1 cellular context compared by ENCODE assay signal in genomic region chr1:85201340-85202091, GRCh38.
TF ChIP-seq lines count a peak whose summit lies in the region.

No MANE protein-coding gene starts in this region.

TF ChIP-seq in GM23338, 12 proteins besides CTCF, POLR2A, EP300 and RAD21 (continued from another document):
- TF ChIP-seq, protein P1, sequence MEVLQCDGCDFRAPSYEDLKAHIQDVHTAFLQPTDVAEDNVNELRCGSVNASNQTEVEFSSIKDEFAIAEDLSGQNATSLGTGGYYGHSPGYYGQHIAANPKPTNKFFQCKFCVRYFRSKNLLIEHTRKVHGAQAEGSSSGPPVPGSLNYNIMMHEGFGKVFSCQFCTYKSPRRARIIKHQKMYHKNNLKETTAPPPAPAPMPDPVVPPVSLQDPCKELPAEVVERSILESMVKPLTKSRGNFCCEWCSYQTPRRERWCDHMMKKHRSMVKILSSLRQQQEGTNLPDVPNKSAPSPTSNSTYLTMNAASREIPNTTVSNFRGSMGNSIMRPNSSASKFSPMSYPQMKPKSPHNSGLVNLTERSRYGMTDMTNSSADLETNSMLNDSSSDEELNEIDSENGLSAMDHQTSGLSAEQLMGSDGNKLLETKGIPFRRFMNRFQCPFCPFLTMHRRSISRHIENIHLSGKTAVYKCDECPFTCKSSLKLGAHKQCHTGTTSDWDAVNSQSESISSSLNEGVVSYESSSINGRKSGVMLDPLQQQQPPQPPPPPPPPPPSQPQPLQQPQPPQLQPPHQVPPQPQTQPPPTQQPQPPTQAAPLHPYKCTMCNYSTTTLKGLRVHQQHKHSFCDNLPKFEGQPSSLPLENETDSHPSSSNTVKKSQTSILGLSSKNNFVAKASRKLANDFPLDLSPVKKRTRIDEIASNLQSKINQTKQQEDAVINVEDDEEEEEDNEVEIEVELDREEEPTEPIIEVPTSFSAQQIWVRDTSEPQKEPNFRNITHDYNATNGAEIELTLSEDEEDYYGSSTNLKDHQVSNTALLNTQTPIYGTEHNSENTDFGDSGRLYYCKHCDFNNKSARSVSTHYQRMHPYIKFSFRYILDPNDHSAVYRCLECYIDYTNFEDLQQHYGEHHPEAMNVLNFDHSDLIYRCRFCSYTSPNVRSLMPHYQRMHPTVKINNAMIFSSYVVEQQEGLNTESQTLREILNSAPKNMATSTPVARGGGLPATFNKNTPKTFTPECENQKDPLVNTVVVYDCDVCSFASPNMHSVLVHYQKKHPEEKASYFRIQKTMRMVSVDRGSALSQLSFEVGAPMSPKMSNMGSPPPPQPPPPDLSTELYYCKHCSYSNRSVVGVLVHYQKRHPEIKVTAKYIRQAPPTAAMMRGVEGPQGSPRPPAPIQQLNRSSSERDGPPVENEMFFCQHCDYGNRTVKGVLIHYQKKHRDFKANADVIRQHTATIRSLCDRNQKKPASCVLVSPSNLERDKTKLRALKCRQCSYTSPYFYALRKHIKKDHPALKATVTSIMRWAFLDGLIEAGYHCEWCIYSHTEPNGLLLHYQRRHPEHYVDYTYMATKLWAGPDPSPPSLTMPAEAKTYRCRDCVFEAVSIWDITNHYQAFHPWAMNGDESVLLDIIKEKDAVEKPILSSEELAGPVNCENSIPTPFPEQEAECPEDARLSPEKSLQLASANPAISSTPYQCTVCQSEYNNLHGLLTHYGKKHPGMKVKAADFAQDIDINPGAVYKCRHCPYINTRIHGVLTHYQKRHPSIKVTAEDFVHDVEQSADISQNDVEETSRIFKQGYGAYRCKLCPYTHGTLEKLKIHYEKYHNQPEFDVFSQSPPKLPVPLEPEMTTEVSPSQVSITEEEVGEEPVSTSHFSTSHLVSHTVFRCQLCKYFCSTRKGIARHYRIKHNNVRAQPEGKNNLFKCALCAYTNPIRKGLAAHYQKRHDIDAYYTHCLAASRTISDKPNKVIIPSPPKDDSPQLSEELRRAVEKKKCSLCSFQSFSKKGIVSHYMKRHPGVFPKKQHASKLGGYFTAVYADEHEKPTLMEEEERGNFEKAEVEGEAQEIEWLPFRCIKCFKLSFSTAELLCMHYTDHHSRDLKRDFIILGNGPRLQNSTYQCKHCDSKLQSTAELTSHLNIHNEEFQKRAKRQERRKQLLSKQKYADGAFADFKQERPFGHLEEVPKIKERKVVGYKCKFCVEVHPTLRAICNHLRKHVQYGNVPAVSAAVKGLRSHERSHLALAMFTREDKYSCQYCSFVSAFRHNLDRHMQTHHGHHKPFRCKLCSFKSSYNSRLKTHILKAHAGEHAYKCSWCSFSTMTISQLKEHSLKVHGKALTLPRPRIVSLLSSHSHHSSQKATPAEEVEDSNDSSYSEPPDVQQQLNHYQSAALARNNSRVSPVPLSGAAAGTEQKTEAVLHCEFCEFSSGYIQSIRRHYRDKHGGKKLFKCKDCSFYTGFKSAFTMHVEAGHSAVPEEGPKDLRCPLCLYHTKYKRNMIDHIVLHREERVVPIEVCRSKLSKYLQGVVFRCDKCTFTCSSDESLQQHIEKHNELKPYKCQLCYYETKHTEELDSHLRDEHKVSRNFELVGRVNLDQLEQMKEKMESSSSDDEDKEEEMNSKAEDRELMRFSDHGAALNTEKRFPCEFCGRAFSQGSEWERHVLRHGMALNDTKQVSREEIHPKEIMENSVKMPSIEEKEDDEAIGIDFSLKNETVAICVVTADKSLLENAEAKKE (CRISPR knock-in tag; IDR thresholded peaks at IDR 0.05) = no peak
- peak; percentile 17; the same call in 1 of the 2 replicates for TF ChIP-seq CREB1 (CRISPR knock-in tag; IDR thresholded peaks at IDR 0.05; ENCODE audit: low read depth)
